Comparison of ENCODE assay signal across 8 cellular contexts in genomic region chr1:37763791-37764741, GRCh38. TPM values are rescaled to one million over a fixed set of nuclear protein-coding genes. Genes with fewer than 3 reads are reported as not detected.
DNase-seq lines count a peak whose midpoint lies in the region; ATAC-seq and TF ChIP-seq lines count a peak whose summit lies in the region.

No MANE protein-coding gene starts in this region.

- TF ChIP-seq POLR2A in testis (IDR thresholded peaks at IDR 0.05) = no peak

- peak overlapping the region; percentile 58 for H3K4me3 Mint-ChIP-seq in Calu3 (ENCODE audit: low read depth, unreplicated experiment)

- ATAC-seq in GM21529 (IDR thresholded peaks at IDR 0.05; ENCODE audit: unreplicated experiment) = no peak

- CTCF ChIA-PET in Calu3 (lab: Charles Lee) = interaction anchor here (0.5 kb wide), 1 partner anchor 195 kb away, joined by 8 read pairs; no protein-coding TSS in a partner anchor

- peaks cover 19% of the 10 kb centered on the region for H3K4me1 ChIP-seq in Karpas-422 (ENCODE audit: low read length)
- no peaks in the 10 kb centered on the region for H3K4me1 ChIP-seq in testis

- no peak overlapping the region for H3K27ac Mint-ChIP-seq in Calu3 (ENCODE audit: unreplicated experiment)

- no peaks in the 10 kb centered on the region for H3K79me2 ChIP-seq in Karpas-422 (ENCODE audit: low read length)

- intact Hi-C loops in Calu3 (cut with micrococcal nuclease; ENCODE audit: unreplicated experiment) = no loop called here
- intact Hi-C loops in testis (cut with DNase I; ENCODE audit: low total_unique reads) = no loop called here

- no TSS peak for BruUV-seq in Calu3 (replicated peaks; lab: Mats Ljungman, UMichigan)

- H3K27ac ChIP-seq in Karpas-422 (ENCODE audit: low read length) (no peak overlapping the region), testis (no peak overlapping the region)

- H3K9ac ChIP-seq in Karpas-422 (ENCODE audit: low read length) = no peak overlapping the region

- H3K4me2 ChIP-seq in Karpas-422 (ENCODE audit: low read depth, low read length, poor library complexity, severe bottlenecking) = no peak overlapping the region

- H3K4me3 ChIP-seq in Karpas-422 (ENCODE audit: low read length) (no peak overlapping the region), testis (no peak overlapping the region)

- no peaks in the 10 kb centered on the region for H3K9me2 ChIP-seq in Karpas-422 (replicated peaks; ENCODE audit: insufficient read depth, low read length)

- H3K36me3 ChIP-seq in Karpas-422 (ENCODE audit: insufficient read depth, low read length) = no peaks in the 10 kb centered on the region
- no peaks in the 10 kb centered on the region for H3K36me3 ChIP-seq in testis (ENCODE audit: low read depth, missing control alignments)

- H4K20me1 ChIP-seq in Karpas-422 (ENCODE audit: insufficient read depth, low read depth, low read length) = no peaks in the 10 kb centered on the region

- no peaks in the 10 kb centered on the region for H3K9me3 Mint-ChIP-seq in Calu3 (ENCODE audit: low read depth, unreplicated experiment)

- peaks cover 72% of the 10 kb centered on the region for H3K27me3 Mint-ChIP-seq in Calu3 (ENCODE audit: unreplicated experiment)

- 9 to 10% methylated on average over 27 to 51 of the region's 51 CpGs for WGBS in testis, 2 donors

- no peaks in the 10 kb centered on the region for H3K4me1 Mint-ChIP-seq in Calu3 (ENCODE audit: low read depth, unreplicated experiment)

- no peak for TF ChIP-seq CTCF in Calu3 (IDR thresholded peaks at IDR 0.05; ENCODE audit: unreplicated experiment)
- no peak for TF ChIP-seq CTCF in testis (IDR thresholded peaks at IDR 0.05)

- no peak overlapping the region for H2AFZ ChIP-seq in Karpas-422 (ENCODE audit: low read length)

- H3K27me3 ChIP-seq in Karpas-422 (ENCODE audit: low read length) = no peaks in the 10 kb centered on the region
- H3K27me3 ChIP-seq in testis = no peaks in the 10 kb centered on the region

- H3K9me3 ChIP-seq in Karpas-422 (ENCODE audit: low read length) = no peaks in the 10 kb centered on the region
- no peaks in the 10 kb centered on the region for H3K9me3 ChIP-seq in testis

- no peaks in the 10 kb centered on the region for H3K36me3 Mint-ChIP-seq in Calu3 (ENCODE audit: insufficient read depth, unreplicated experiment)

- DNase-seq in Calu3 (peak; percentile 44), Karpas-422 (peak; percentile 57), iPS-NIHi7 (ENCODE audit: extremely low spot score) (peak; percentile 93), testis (peak; percentile 68), DMS79 (lab: John Stamatoyannopoulos, UW) (no peak), GF-D8 (lab: John Stamatoyannopoulos, UW) (no peak)
- DNase-seq in activated naive CD4-positive, alpha-beta T cell (lab: John Stamatoyannopoulos, UW) = peak in 3 of 4 experiments; percentile 3 to 6 (median 4)

RNA-seq across cellular contexts. Expression of gene EPHA10, which starts 0.9 kb away (rescaled TPM):
- total RNA-seq in Calu3 (2022) (7.8 and 10.7 TPM in 2 replicates), testis (10 to 100 TPM; 55.3 to 71.7 TPM)
- total RNA-seq in Karpas-422 (2014; rRNA removed; shearing (Covaris generic); ENCODE audit: low replicate concordance) = not detected in 2 replicates
- polyA plus RNA-seq in testis (ENCODE audit: insufficient read depth, low read depth, low replicate concordance) = 64.2 TPM

RNA-seq across cellular contexts. Expression of gene MANEAL, which starts 29.6 kb away (rescaled TPM):
- total RNA-seq in Calu3 (2022) (28.1 and 28.6 TPM in 2 replicates), testis (10 to 100 TPM in 1 of 2 donors, 1 to 10 TPM in 1; 7.9 to 11.0 TPM)
- total RNA-seq in Karpas-422 (2014; rRNA removed; shearing (Covaris generic); ENCODE audit: low replicate concordance) = 27.8 and 31.6 TPM in 2 replicates
- 6.9 TPM for polyA plus RNA-seq in testis (ENCODE audit: insufficient read depth, low read depth, low replicate concordance)

RNA-seq across cellular contexts. Expression of gene C1orf122, which starts 43.5 kb away (rescaled TPM):
- total RNA-seq in Calu3 (2022) = 41.3 and 43.6 TPM in 2 replicates
- 26.2 and 56.2 TPM in 2 replicates for total RNA-seq in Karpas-422 (2014; rRNA removed; shearing (Covaris generic); ENCODE audit: low replicate concordance)
- total RNA-seq in testis = 100 to 1,000 TPM; 147 to 188 TPM
- 48.1 TPM for polyA plus RNA-seq in testis (ENCODE audit: insufficient read depth, low read depth, low replicate concordance)

RNA-seq across cellular contexts. Expression of gene YRDC, which starts 43.9 kb away (rescaled TPM):
- 18.6 and 18.8 TPM in 2 replicates for total RNA-seq in Calu3 (2022)
- total RNA-seq in Karpas-422 (2014; rRNA removed; shearing (Covaris generic); ENCODE audit: low replicate concordance) = 17.6 and 21.8 TPM in 2 replicates
- 10 to 100 TPM; 42.8 to 46.7 TPM for total RNA-seq in testis
- 39.7 TPM for polyA plus RNA-seq in testis (ENCODE audit: insufficient read depth, low read depth, low replicate concordance)

Comparison
In these comparisons a context has a peak if more than half of its experiments do, and no peak if none do; other contexts are left out.
1. DNase-seq: peak in Calu3 (single experiment), Karpas-422 (single experiment), activated naive CD4-positive, alpha-beta T cell (3 of 4), iPS-NIHi7 (single experiment) and testis (single experiment); none in DMS79 (single experiment) and GF-D8 (single experiment).